ENCODE assay signal across 22 cellular contexts in genomic region chr7:2198760-2199159, GRCh38. TPM values are rescaled to one million over a fixed set of nuclear protein-coding genes. Genes with fewer than 3 reads are reported as not detected.
A peak's percentile ranks its signal among the peaks of the same experiment; 100 is the strongest.
DNase-seq lines count a peak whose midpoint lies in the region; ATAC-seq and TF ChIP-seq lines count a peak whose summit lies in the region.
"Had no signal": no experiment of that assay in that cellular context is flagged by ENCODE, and none has a peak within 500 bp of the region (broad histone marks: within the 10 kb centered on the region; RNA-seq: fewer than 3 reads in every experiment).

No MANE protein-coding gene starts in this region.

- H3K79me1 ChIP-seq in neuronal stem cell (ENCODE audit: low read depth, low read length), result peaks cover 16% of the 10 kb centered on the region

- no peak for TF ChIP-seq POLR2A in upper lobe of left lung (IDR thresholded peaks at IDR 0.05)

- H2BK12ac ChIP-seq in neuronal stem cell (ENCODE audit: low read length), result no peak overlapping the region

- no peak overlapping the region for H2AFZ ChIP-seq in neuronal stem cell (ENCODE audit: low read length)

- H3K4me3 ChIP-seq in neuronal stem cell (ENCODE audit: low read length in 2 of 2), result no peak overlapping the region
- H3K4me3 ChIP-seq in upper lobe of left lung, result no peak overlapping the region
- no peak overlapping the region for H3K4me3 ChIP-seq in CD8-positive, alpha-beta T cell (ENCODE audit: low read depth, low read length)
- H3K4me3 ChIP-seq: SJCRH30 had no signal

- WGBS in neuronal stem cell (ENCODE audit: extremely low coverage in 2 of 2, insufficient read length in 2 of 2, insufficient replicate concordance in 1 of 2), 2 donors, result no CpG with 5 or more reads among the region's 10 CpGs
- 84 to 92% methylated on average over 4 to 10 of the region's 10 CpGs for WGBS in upper lobe of left lung, 2 donors

- intact Hi-C loops in CD8-positive, alpha-beta T cell (cut with DNase I, micrococcal nuclease), result loop anchor here in 1 of 2 experiments (5.0 kb wide), 1 partner anchor 74 kb away; no protein-coding TSS in a partner anchor

- H3K36me3 ChIP-seq in neuronal stem cell (replicated peaks in 1 of 2; ENCODE audit: control insufficient read depth in 2 of 2, insufficient read depth in 2 of 2, low read length in 2 of 2) (peaks cover 14 to 81% of the 10 kb centered on the region in 2 donors), upper lobe of left lung (peaks cover 0 to 47% (median 23%) of the 10 kb centered on the region in 4 donors)
- no peaks in the 10 kb centered on the region for H3K36me3 ChIP-seq in CD8-positive, alpha-beta T cell (ENCODE audit: insufficient read depth, low read length)

- H3K27ac Mint-ChIP-seq in CD8-positive, alpha-beta T cell, result no peak overlapping the region
- H3K27ac Mint-ChIP-seq: B cell, IgD-negative memory B cell had no signal

- H3K14ac ChIP-seq in neuronal stem cell (ENCODE audit: low read length), result no peak overlapping the region

- no peaks in the 10 kb centered on the region for H3K27me3 ChIP-seq in neuronal stem cell (ENCODE audit: control insufficient read depth in 3 of 3, insufficient read depth in 3 of 3, low read depth in 1 of 3, low read length in 3 of 3)
- H3K27me3 ChIP-seq in upper lobe of left lung, result no peaks in the 10 kb centered on the region
- no peaks in the 10 kb centered on the region for H3K27me3 ChIP-seq in CD8-positive, alpha-beta T cell (ENCODE audit: insufficient read depth, low read length)
- H3K27me3 ChIP-seq: SJCRH30 had no signal

- H2AK5ac ChIP-seq in neuronal stem cell (ENCODE audit: low read depth, low read length), result no peak overlapping the region

- H3K9me3 ChIP-seq in neuronal stem cell (replicated peaks in 1 of 2; ENCODE audit: control insufficient read depth in 2 of 2, insufficient read depth in 1 of 2, low read depth in 1 of 2, low read length in 2 of 2) (peaks cover 9 to 15% of the 10 kb centered on the region in 2 donors), upper lobe of left lung (no peaks in the 10 kb centered on the region)
- no peaks in the 10 kb centered on the region for H3K9me3 ChIP-seq in CD8-positive, alpha-beta T cell (ENCODE audit: low read length)

- peaks cover 2% of the 10 kb centered on the region for H3K4me1 Mint-ChIP-seq in CD8-positive, alpha-beta T cell (ENCODE audit: low read depth)

- peak overlapping the region; percentile 20 for H3K23ac ChIP-seq in neuronal stem cell (ENCODE audit: low read depth, low read length, poor library complexity)

- CTCF ChIA-PET in RWPE1 (lab: Yijun Ruan, JAX), result no interaction called here
- CTCF ChIA-PET in CD8-positive, alpha-beta T cell (lab: Charles Lee), result interaction anchor here (0.6 kb wide), 1 partner anchor 145 kb away, joined by 3 read pairs; no protein-coding TSS in a partner anchor

- no peaks in the 10 kb centered on the region for H3K27me3 Mint-ChIP-seq in CD8-positive, alpha-beta T cell (ENCODE audit: low read depth)
- H3K27me3 Mint-ChIP-seq: B cell, IgD-negative memory B cell had no signal

- POLR2A ChIA-PET in RWPE1 (lab: Yijun Ruan, JAX; ENCODE audit: low non-redundant PET), result no interaction called here
- POLR2A ChIA-PET in CD8-positive, alpha-beta T cell (lab: Charles Lee), result no interaction called here

- no peak overlapping the region for H3K18ac ChIP-seq in neuronal stem cell (ENCODE audit: low read length)

- H2BK5ac ChIP-seq in neuronal stem cell (ENCODE audit: low read length), result no peak overlapping the region

- no peak for TF ChIP-seq EP300 in upper lobe of left lung (IDR thresholded peaks at IDR 0.05)

- H3K4me1 ChIP-seq in neuronal stem cell (ENCODE audit: control insufficient read depth in 2 of 2, insufficient read depth in 1 of 2, low read depth in 1 of 2, low read length in 2 of 2), result peaks cover 3 to 6% of the 10 kb centered on the region in 2 donors
- H3K4me1 ChIP-seq in upper lobe of left lung, result peaks cover 0 to 14% (median 3%) of the 10 kb centered on the region in 4 donors
- no peaks in the 10 kb centered on the region for H3K4me1 ChIP-seq in CD8-positive, alpha-beta T cell (ENCODE audit: insufficient read depth, low read length)

- TF ChIP-seq CTCF in RWPE1 (conservative IDR thresholded peaks at IDR 0.05; ENCODE audit: low read depth) (no peak), upper lobe of left lung (IDR thresholded peaks at IDR 0.05) (no peak)
- TF ChIP-seq CTCF in CD8-positive, alpha-beta T cell (IDR thresholded peaks at IDR 0.05), result no peak

- no peak overlapping the region for H2BK15ac ChIP-seq in neuronal stem cell (ENCODE audit: low read length)

- no peak overlapping the region for H2BK120ac ChIP-seq in neuronal stem cell (ENCODE audit: low read depth, low read length)

- H3K4me2 ChIP-seq in neuronal stem cell (ENCODE audit: insufficient read depth, low read length, poor library complexity, severe bottlenecking), result no peak overlapping the region

- ATAC-seq in upper lobe of left lung (ENCODE audit: low FRiP score in 2 of 2), result no peak
- ATAC-seq in CD8-positive, alpha-beta T cell, result no peak
- ATAC-seq: Panc1 had no signal

- H3K4me3 Mint-ChIP-seq in CD8-positive, alpha-beta T cell, result no peak overlapping the region
- H3K4me3 Mint-ChIP-seq: B cell, CD14-positive monocyte, IgD-negative memory B cell had no signal

- H3K9me3 Mint-ChIP-seq in CD8-positive, alpha-beta T cell, result no peaks in the 10 kb centered on the region
- H3K9me3 Mint-ChIP-seq: IgD-negative memory B cell had no signal

- no peak overlapping the region for H4K91ac ChIP-seq in neuronal stem cell (ENCODE audit: low read depth, low read length, poor library complexity)

- peak; percentile 42 for DNase-seq in activated CD8-positive, alpha-beta memory T cell treated with anti-CD3 and anti-CD28 coated beads, Interleukin-2, amount 50 U/mL, for 48 hours
- no peak for DNase-seq in activated CD8-positive, alpha-beta memory T cell treated with anti-CD3 and anti-CD28 coated beads for 24 hours
- DNase-seq in RWPE1 (ENCODE audit: low spot score) (no peak), neuronal stem cell (ENCODE audit: low spot score) (no peak), upper lobe of left lung (peak; percentile 18 to 50), NCI-H524 treated with DMSO at 0.1 percent for 48 hours (lab: John Stamatoyannopoulos, UW) (no peak)
- DNase-seq in CD8-positive, alpha-beta T cell, result no peak
- DNase-seq in stimulated activated CD4-positive, alpha-beta T cell treated with anti-CD3 and anti-CD28 coated beads, Interleukin-4, amount 100 ng/mL, for 1 hour, result no peak
- DNase-seq: Calu3, DND-41, GOT3, HCEC 1CT, NCI-H1048, NCI-H1694, NCI-H446 treated with DMSO at 0.1 percent for 48 hours, NCI-H526 treated with DMSO at 0.1 percent for 48 hours, SJCRH30 had no signal

- no peak overlapping the region for H3K4ac ChIP-seq in neuronal stem cell (ENCODE audit: low read length)

- no peak overlapping the region for H3K9ac ChIP-seq in neuronal stem cell (ENCODE audit: low read depth, low read length, poor library complexity)

- H3K36me3 Mint-ChIP-seq in CD8-positive, alpha-beta T cell, result peaks cover 54% of the 10 kb centered on the region

- H3K27ac ChIP-seq in RWPE1 (peak overlapping the region; percentile 79), neuronal stem cell (replicated peaks; ENCODE audit: low read length) (no peak overlapping the region), upper lobe of left lung (no peak overlapping the region)
- no peak overlapping the region for H3K27ac ChIP-seq in CD8-positive, alpha-beta T cell (ENCODE audit: low read depth, low read length)
- H3K27ac ChIP-seq: 22Rv1, SJCRH30 had no signal

- H4K8ac ChIP-seq in neuronal stem cell (ENCODE audit: low read depth, low read length), result no peak overlapping the region

RNA-seq across cellular contexts. Expression of gene MAD1L1, which starts 34.0 kb away (rescaled TPM):
- 20.0 TPM for polyA plus RNA-seq in neuronal stem cell (2013, experiment 1 of 2)
- 18.9 TPM for polyA plus RNA-seq in neuronal stem cell (2013, experiment 2 of 2)
- total RNA-seq in upper lobe of left lung, result 100 to 1,000 TPM in 2 of 6 donors, 10 to 100 TPM in 4; 40.6 to 364 (median 65.6) TPM
- 10 to 100 TPM; 88.7 to 91.0 TPM for total RNA-seq in CD8-positive, alpha-beta T cell

RNA-seq across cellular contexts. Expression of gene MRM2, which starts 43.2 kb away (rescaled TPM):
- 21.4 TPM for polyA plus RNA-seq in neuronal stem cell (2013, experiment 1 of 2)
- polyA plus RNA-seq in neuronal stem cell (2013, experiment 2 of 2), result 21.4 TPM
- total RNA-seq in upper lobe of left lung, result 10 to 100 TPM in 5 of 6 donors, 1 to 10 TPM in 1; 9.4 to 27.0 (median 23.0) TPM
- total RNA-seq in CD8-positive, alpha-beta T cell, result 1 to 10 TPM; 4.5 to 5.1 TPM

RNA-seq across cellular contexts. Expression of gene NUDT1, which starts 43.3 kb away (rescaled TPM):
- polyA plus RNA-seq in neuronal stem cell (2013, experiment 1 of 2), result 46.7 TPM
- 46.4 TPM for polyA plus RNA-seq in neuronal stem cell (2013, experiment 2 of 2)
- 10 to 100 TPM in 5 of 6 donors, 1 to 10 TPM in 1; 6.3 to 23.2 (median 13.9) TPM for total RNA-seq in upper lobe of left lung
- total RNA-seq in CD8-positive, alpha-beta T cell, result 10 to 100 TPM in 1 of 2 experiments, 1 to 10 TPM in 1; 9.0 to 10.6 TPM

Comparison
In these comparisons a context has a peak if more than half of its experiments do, and no peak if none do; other contexts are left out.
1. DNase-seq: peak in activated CD8-positive, alpha-beta memory T cell treated with anti-CD3 and anti-CD28 coated beads, Interleukin-2, amount 50 U/mL, for 48 hours (single experiment) and upper lobe of left lung (2 of 2); none in activated CD8-positive, alpha-beta memory T cell treated with anti-CD3 and anti-CD28 coated beads for 24 hours (single experiment), RWPE1 (single experiment), neuronal stem cell (single experiment), NCI-H524 treated with DMSO at 0.1 percent for 48 hours (single experiment), CD8-positive, alpha-beta T cell (0 of 7) and stimulated activated CD4-positive, alpha-beta T cell treated with anti-CD3 and anti-CD28 coated beads, Interleukin-4, amount 100 ng/mL, for 1 hour (single experiment).